Comparison of ENCODE assay signal across 20 cellular contexts in the genomic region with DNA sequence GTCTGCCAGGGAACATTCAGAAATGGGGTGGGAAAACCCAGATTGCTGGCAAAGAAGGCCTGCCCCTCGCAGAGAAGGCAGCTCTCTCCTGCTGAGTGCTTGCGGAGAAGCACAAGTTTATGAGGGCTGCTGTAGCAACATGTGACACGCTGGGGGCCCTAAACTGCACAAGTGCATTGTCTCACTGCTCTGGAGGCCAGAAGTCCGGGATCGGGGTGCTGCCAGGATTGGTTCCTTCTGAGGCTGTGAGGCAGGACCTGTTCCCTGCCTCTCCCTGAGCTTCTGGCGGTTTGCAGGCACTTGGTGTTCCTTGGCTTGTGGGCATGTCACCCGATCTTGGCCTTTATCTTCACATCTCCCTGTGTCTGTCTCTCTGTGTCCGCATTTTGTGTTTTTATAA.
DNase-seq lines count a peak whose midpoint lies in the region; ATAC-seq and TF ChIP-seq lines count a peak whose summit lies in the region.
"Had no signal": no experiment of that assay in that cellular context is flagged by ENCODE, and none has a peak within 500 bp of the region (broad histone marks: within the 10 kb centered on the region; RNA-seq: fewer than 3 reads in every experiment).

No MANE protein-coding gene starts in this region.

- H3K4me1 ChIP-seq in prostate gland (replicated peaks) (peaks cover 25% of the 10 kb centered on the region), foreskin keratinocyte (peaks cover 7% of the 10 kb centered on the region)

- TF ChIP-seq POLR2A in prostate gland (IDR thresholded peaks at IDR 0.05), result no peak

- H3K9me3 ChIP-seq in prostate gland, result no peaks in the 10 kb centered on the region

- no peak overlapping the region for H3K4me3 ChIP-seq in choroid plexus epithelial cell (ENCODE audit: low read depth, low read length)
- no peak overlapping the region for H3K4me3 ChIP-seq in prostate gland
- H3K4me3 ChIP-seq: PC-9 had no signal

- ATAC-seq in foreskin keratinocyte (no peak), GM21576 (IDR thresholded peaks at IDR 0.05; ENCODE audit: unreplicated experiment) (no peak)
- ATAC-seq: HCT116, SK-N-SH treated with all-trans-retinoic acid at 6 μM for 48 hours had no signal

- H3K27ac ChIP-seq in 22Rv1 (peak overlapping the region; percentile 12; the same call in 1 of the 2 replicates), prostate gland (peak overlapping the region; percentile 73 to 75), foreskin keratinocyte (no peak overlapping the region)
- H3K27ac ChIP-seq: PC-9, RWPE1 had no signal

- WGBS in prostate gland, result 31% methylated on average over 8 of the region's 8 CpGs

- DNase-seq in DMS53 (lab: John Stamatoyannopoulos, UW), result peak; percentile 55
- DNase-seq in DMS53 treated with DMSO at 0.1 percent for 48 hours (lab: John Stamatoyannopoulos, UW; ENCODE audit: unreplicated experiment), result no peak
- peak; percentile 19 for DNase-seq in choroid plexus epithelial cell (ENCODE audit: low read depth)
- DNase-seq in prostate gland (ENCODE audit: low spot score), result peak; percentile 53
- no peak for DNase-seq in foreskin keratinocyte
- no peak for DNase-seq in islet precursor cell
- DNase-seq: GOT3, KBM-7, NCI-H1105, NCI-H1694 treated with DMSO at 0.1 percent for 48 hours, NCI-H2107, NCI-H446 treated with DMSO at 0.1 percent for 48 hours, NCI-H748 treated with DMSO at 0.1 percent for 48 hours, PC-9, SIG-M5 had no signal

- H3K27me3 ChIP-seq in prostate gland (replicated peaks; ENCODE audit: insufficient read depth) (no peaks in the 10 kb centered on the region), foreskin keratinocyte (peaks cover 47% of the 10 kb centered on the region)

- no peaks in the 10 kb centered on the region for H3K36me3 ChIP-seq in prostate gland

- TF ChIP-seq CTCF in 22Rv1 (IDR thresholded peaks at IDR 0.05) (no peak), choroid plexus epithelial cell (conservative IDR thresholded peaks at IDR 0.05; ENCODE audit: low read depth, low read length) (no peak), prostate gland (IDR thresholded peaks at IDR 0.05) (no peak), foreskin keratinocyte (conservative IDR thresholded peaks at IDR 0.05) (no peak)

- intact Hi-C loops in prostate gland (cut with DNase I), result no loop called here

Comparison
In these comparisons a context has a peak if more than half of its experiments do, and no peak if none do; other contexts are left out.
1. DNase-seq: peak in DMS53 (single experiment), choroid plexus epithelial cell (single experiment) and prostate gland (single experiment); none in DMS53 treated with DMSO at 0.1 percent for 48 hours (single experiment), foreskin keratinocyte (0 of 2) and islet precursor cell (single experiment).